Comparison of ENCODE assay signal across 22 cellular contexts in genomic region chr1:8486047-8486446, GRCh38.
DNase-seq lines count a peak whose midpoint lies in the region; ATAC-seq and TF ChIP-seq lines count a peak whose summit lies in the region.
"Had no signal": no experiment of that assay in that cellular context is flagged by ENCODE, and none has a peak within 500 bp of the region (broad histone marks: within the 10 kb centered on the region; RNA-seq: fewer than 3 reads in every experiment).

No MANE protein-coding gene starts in this region.

- DNase-seq in WTC11 (ENCODE audit: low spot score) (no peak), psoas muscle (no peak), gastrocnemius medialis (no peak), DMS79 (lab: John Stamatoyannopoulos, UW) (no peak), DMS 273 treated with DMSO at 0.1 percent for 48 hours (lab: John Stamatoyannopoulos, UW) (no peak)
- DNase-seq: AML-193; Caco-2; Calu3; CD4-positive, alpha-beta T cell; CD8-positive, alpha-beta T cell; DMS153; DND-41; EL; GDM1 had no signal

- ATAC-seq in WTC11 (no peak), gastroesophageal sphincter (peak; percentile 48), psoas muscle (peak; percentile 63 to 88 (median 74)), gastrocnemius medialis (peak; percentile 96 to 99), GM21619 (IDR thresholded peaks at IDR 0.05; ENCODE audit: unreplicated experiment) (no peak), GM19397 (IDR thresholded peaks at IDR 0.05; ENCODE audit: unreplicated experiment) (no peak)
- ATAC-seq: A549; CD8-positive, alpha-beta T cell had no signal

- no peak for TF ChIP-seq EP300 in gastroesophageal sphincter (IDR thresholded peaks at IDR 0.05)

- H3K27ac ChIP-seq in gastroesophageal sphincter = no peak overlapping the region
- H3K27ac ChIP-seq in psoas muscle = peak overlapping the region; percentile 39
- peak overlapping the region; percentile 56 to 86 (median 66) for H3K27ac ChIP-seq in gastrocnemius medialis
- H3K27ac ChIP-seq: 22Rv1; A549; BLaER1 treated with 17β-estradiol and CSF1 and Interleukin-3, amounts not matched to agents 10 nM and 100 nM; C4-2B had no signal

- no peak for TF ChIP-seq CTCF in WTC11 (IDR thresholded peaks at IDR 0.05)
- TF ChIP-seq CTCF in gastroesophageal sphincter (IDR thresholded peaks at IDR 0.05) = no peak
- TF ChIP-seq CTCF in psoas muscle (IDR thresholded peaks at IDR 0.05) = no peak
- TF ChIP-seq CTCF in gastrocnemius medialis (IDR thresholded peaks at IDR 0.05 in 4 of 5, conservative IDR thresholded peaks at IDR 0.05 in 1 of 5) = no peak

- TF ChIP-seq POLR2A in gastroesophageal sphincter (IDR thresholded peaks at IDR 0.05) (no peak), gastrocnemius medialis (IDR thresholded peaks at IDR 0.05) (no peak)

- H3K4me1 ChIP-seq in gastroesophageal sphincter = peaks cover 0 to 9% (median 0%) of the 10 kb centered on the region in 3 donors
- peaks cover 24% of the 10 kb centered on the region for H3K4me1 ChIP-seq in psoas muscle
- peaks cover 26 to 31% of the 10 kb centered on the region in 2 donors for H3K4me1 ChIP-seq in gastrocnemius medialis
- H3K4me1 ChIP-seq: BLaER1 treated with 17β-estradiol and CSF1 and Interleukin-3, amounts not matched to agents 10 nM and 100 nM; Caco-2 had no signal

- H3K27me3 Mint-ChIP-seq in WTC11 (ENCODE audit: low read depth) = no peaks in the 10 kb centered on the region
- H3K27me3 Mint-ChIP-seq: B cell; CD4-positive, alpha-beta T cell had no signal

- intact Hi-C loops in psoas muscle (cut with DNase I) (no loop called here), gastrocnemius medialis (cut with DNase I; ENCODE audit: low total_unique reads) (no loop called here)

- WGBS in gastroesophageal sphincter (ENCODE audit: low coverage in 1 of 2), 2 donors = 85% methylated on average over 5 of the region's 5 CpGs; no CpG with 5 or more reads in 1 of the 2 donors
- WGBS in psoas muscle, 3 donors = 73 to 87% (median 78%) methylated on average over 5 of the region's 5 CpGs

- H3K9me3 Mint-ChIP-seq in WTC11 = no peaks in the 10 kb centered on the region; the same call in 1 of the 2 replicates
- H3K9me3 Mint-ChIP-seq: CD4-positive, alpha-beta T cell; CD8-positive, alpha-beta T cell had no signal

- peaks cover 21% of the 10 kb centered on the region for H3K4me1 Mint-ChIP-seq in WTC11

- no peak overlapping the region for H3K4me3 Mint-ChIP-seq in WTC11
- H3K4me3 Mint-ChIP-seq: B cell; CD4-positive, alpha-beta T cell; CD8-positive, alpha-beta T cell had no signal

- POLR2A ChIA-PET in WTC11 (lab: Charles Lee) = no interaction called here

- H3K36me3 ChIP-seq in gastroesophageal sphincter (no peaks in the 10 kb centered on the region), psoas muscle (ENCODE audit: insufficient read depth in 1 of 2, low read depth in 1 of 2) (no peaks in the 10 kb centered on the region), gastrocnemius medialis (no peaks in the 10 kb centered on the region)

- CTCF ChIA-PET in WTC11 (lab: Charles Lee) = no interaction called here

- H3K36me3 Mint-ChIP-seq in WTC11 = peaks cover 17% of the 10 kb centered on the region

- H3K4me3 ChIP-seq in gastroesophageal sphincter (no peak overlapping the region), psoas muscle (no peak overlapping the region), gastrocnemius medialis (no peak overlapping the region)
- H3K4me3 ChIP-seq: A549; BLaER1 treated with 17β-estradiol and CSF1 and Interleukin-3, amounts not matched to agents 10 nM and 100 nM had no signal

- in situ Hi-C loops in gastrocnemius medialis (cut with MboI; ENCODE audit: low sequenced_read_pairs in 4 of 4) = no loop called here

- H3K9me3 ChIP-seq in gastroesophageal sphincter = no peaks in the 10 kb centered on the region
- H3K9me3 ChIP-seq in psoas muscle = no peaks in the 10 kb centered on the region
- H3K9me3 ChIP-seq in gastrocnemius medialis = no peaks in the 10 kb centered on the region
- H3K9me3 ChIP-seq: A549; BLaER1 treated with 17β-estradiol and CSF1 and Interleukin-3, amounts not matched to agents 10 nM and 100 nM; Caco-2 had no signal

- peak overlapping the region; percentile 25; the same call in 1 of the 2 replicates for H3K27ac Mint-ChIP-seq in WTC11
- H3K27ac Mint-ChIP-seq: B cell; CD4-positive, alpha-beta T cell; CD8-positive, alpha-beta T cell had no signal

- H3K27me3 ChIP-seq in gastroesophageal sphincter (no peaks in the 10 kb centered on the region), psoas muscle (ENCODE audit: insufficient read depth in 3 of 3, low read length in 2 of 3) (no peaks in the 10 kb centered on the region), gastrocnemius medialis (no peaks in the 10 kb centered on the region)
- H3K27me3 ChIP-seq: BLaER1 treated with 17β-estradiol and CSF1 and Interleukin-3, amounts not matched to agents 10 nM and 100 nM had no signal

TF ChIP-seq in WTC11, 78 proteins besides CTCF, POLR2A, EP300 and RAD21 (continues in another document):
- TF ChIP-seq ZMAT4 (CRISPR knock-in tag; IDR thresholded peaks at IDR 0.05) = no peak
- TF ChIP-seq KAT7 (CRISPR knock-in tag; IDR thresholded peaks at IDR 0.05; ENCODE audit: borderline replicate concordance) = no peak
- no peak for TF ChIP-seq FOXP4 (CRISPR knock-in tag; IDR thresholded peaks at IDR 0.05)
- no peak for TF ChIP-seq ZNF416 (CRISPR knock-in tag; IDR thresholded peaks at IDR 0.05)
- TF ChIP-seq E2F4 (CRISPR knock-in tag; IDR thresholded peaks at IDR 0.05; ENCODE audit: borderline replicate concordance, low read depth) = no peak
- TF ChIP-seq ERG (CRISPR knock-in tag; IDR thresholded peaks at IDR 0.05) = no peak
- no peak for TF ChIP-seq GRHL2 (CRISPR knock-in tag; IDR thresholded peaks at IDR 0.05; ENCODE audit: insufficient replicate concordance, severe bottlenecking)
- TF ChIP-seq USF1 (CRISPR knock-in tag; IDR thresholded peaks at IDR 0.05) = no peak
- TF ChIP-seq STAT6 (CRISPR knock-in tag; conservative IDR thresholded peaks at IDR 0.05; ENCODE audit: low read depth) = no peak

Comparison
In these comparisons a context has a peak if more than half of its experiments do, and no peak if none do; other contexts are left out.
1. ATAC-seq: peak in gastroesophageal sphincter (single experiment), psoas muscle (4 of 4) and gastrocnemius medialis (2 of 2); none in WTC11 (single experiment), GM21619 (single experiment) and GM19397 (single experiment).
2. H3K27ac ChIP-seq: peak in psoas muscle (single experiment) and gastrocnemius medialis (4 of 4); none in gastroesophageal sphincter (0 of 4).